ENCODE assay signal across 11 cellular contexts in genomic region chr10:98242823-98243222, GRCh38. TPM values are rescaled to one million over a fixed set of nuclear protein-coding genes. Genes with fewer than 3 reads are reported as not detected.
DNase-seq lines count a peak whose midpoint lies in the region; ATAC-seq and TF ChIP-seq lines count a peak whose summit lies in the region.
"Had no signal": no experiment of that assay in that cellular context is flagged by ENCODE, and none has a peak within 500 bp of the region (broad histone marks: within the 10 kb centered on the region; RNA-seq: fewer than 3 reads in every experiment).

No MANE protein-coding gene starts in this region.

- H3K36me3 ChIP-seq in tibial nerve (peaks cover 0 to 64% (median 0%) of the 10 kb centered on the region in 3 donors), upper lobe of left lung (peaks cover 0 to 71% (median 14%) of the 10 kb centered on the region in 4 donors)

- peak in 3 of 5 experiments; percentile 31 to 60 (median 40) for TF ChIP-seq CTCF in tibial nerve (IDR thresholded peaks at IDR 0.05)
- TF ChIP-seq CTCF in upper lobe of left lung (IDR thresholded peaks at IDR 0.05): peak in 3 of 6 experiments; percentile 16 to 38 (median 29)

- no peak for TF ChIP-seq EP300 in tibial nerve (IDR thresholded peaks at IDR 0.05)
- no peak for TF ChIP-seq EP300 in upper lobe of left lung (IDR thresholded peaks at IDR 0.05)

- 69 to 78% methylated on average over 1 of the region's 1 CpG for WGBS in tibial nerve, 2 donors
- 85 to 96% methylated on average over 1 of the region's 1 CpG for WGBS in upper lobe of left lung, 2 donors

- DNase-seq in SIG-M5 treated with dmso at 0.1 percent for 504 hours (lab: John Stamatoyannopoulos, UW; ENCODE audit: unreplicated experiment): peak; percentile 42
- DNase-seq in SIG-M5 (lab: John Stamatoyannopoulos, UW): no peak
- DNase-seq in RKO (ENCODE audit: low spot score): peak; percentile 24
- peak; percentile 26 for DNase-seq in fibroblast of the conjunctiva (ENCODE audit: low read depth)
- DNase-seq in tibial nerve (ENCODE audit: low spot score in 2 of 2): no peak
- no peak for DNase-seq in upper lobe of left lung
- DNase-seq: Calu3, substantia nigra had no signal

- peaks cover 0 to 24% (median 7%) of the 10 kb centered on the region in 4 donors for H3K4me1 ChIP-seq in tibial nerve
- peaks cover 0 to 12% (median 4%) of the 10 kb centered on the region in 4 donors for H3K4me1 ChIP-seq in upper lobe of left lung

- H3K27me3 ChIP-seq in tibial nerve (no peaks in the 10 kb centered on the region), upper lobe of left lung (no peaks in the 10 kb centered on the region)

- H3K27ac ChIP-seq in tibial nerve (no peak overlapping the region), upper lobe of left lung (no peak overlapping the region)
- H3K27ac ChIP-seq: HL-60 had no signal

- ATAC-seq in GM19023 (IDR thresholded peaks at IDR 0.05; ENCODE audit: unreplicated experiment) (no peak), HG03196 (IDR thresholded peaks at IDR 0.05; ENCODE audit: unreplicated experiment) (no peak), upper lobe of left lung (ENCODE audit: low FRiP score in 2 of 2) (no peak)

- TF ChIP-seq POLR2A in tibial nerve (IDR thresholded peaks at IDR 0.05): no peak
- no peak for TF ChIP-seq POLR2A in upper lobe of left lung (IDR thresholded peaks at IDR 0.05)

- H3K9me3 ChIP-seq in tibial nerve (no peaks in the 10 kb centered on the region), upper lobe of left lung (no peaks in the 10 kb centered on the region)

- H3K4me3 ChIP-seq in tibial nerve (no peak overlapping the region), upper lobe of left lung (no peak overlapping the region)

RNA-seq across cellular contexts. Expression of gene LOXL4, which starts 25.2 kb away (rescaled TPM):
- total RNA-seq in tibial nerve (10 to 100 TPM in 2 of 4 donors, 1 to 10 TPM in 2; 4.1 to 14.9 (median 10.1) TPM), upper lobe of left lung (1 to 10 TPM; 3.9 to 6.8 (median 5.2) TPM)

Comparison
In these comparisons a context has a peak if more than half of its experiments do, and no peak if none do; other contexts are left out.
1. DNase-seq: peak in SIG-M5 treated with dmso at 0.1 percent for 504 hours (single experiment), RKO (single experiment) and fibroblast of the conjunctiva (single experiment); none in SIG-M5 (single experiment), tibial nerve (0 of 2) and upper lobe of left lung (0 of 2).